ENCODE assay signal across 24 cellular contexts in genomic region chr14:26216797-26217196, GRCh38.
DNase-seq lines count a peak whose midpoint lies in the region; ATAC-seq, FAIRE-seq and TF ChIP-seq lines count a peak whose summit lies in the region.
"Had no signal": no experiment of that assay in that cellular context is flagged by ENCODE, and none has a peak within 500 bp of the region (broad histone marks: within the 10 kb centered on the region; RNA-seq: fewer than 3 reads in every experiment).

No MANE protein-coding gene starts in this region.

- H3K4me1 ChIP-seq in H1 (replicated peaks in 1 of 4; ENCODE audit: control insufficient read depth in 3 of 4, insufficient read depth in 4 of 4, low read length in 3 of 4) = no peaks in the 10 kb centered on the region
- H3K4me1 ChIP-seq: BLaER1 treated with 17β-estradiol and CSF1 and Interleukin-3, amounts not matched to agents 10 nM and 100 nM; Caco-2 had no signal

- H2BK20ac ChIP-seq in H1 (ENCODE audit: low read length) = no peak overlapping the region

- H3K4ac ChIP-seq in H1 (replicated peaks; ENCODE audit: insufficient read length, low read depth, low read length) = no peak overlapping the region

- peaks cover 1 to 3% of the 10 kb centered on the region in 2 donors for H3K9me3 Mint-ChIP-seq in stimulated activated naive B cell treated with anti-CD40 and anti-IgM and Interleukin-4, amounts not matched to agents 10 μg/mL and 1 μg/mL and 100 μg/mL, for 72 hours

- no peak for ATAC-seq in stimulated activated naive B cell treated with anti-CD40 and anti-IgM and Interleukin-4, amounts not matched to agents 10 μg/mL and 1 μg/mL and 100 μg/mL, for 72 hours (replicated peaks)
- ATAC-seq in GM19395 (IDR thresholded peaks at IDR 0.05; ENCODE audit: unreplicated experiment) = no peak
- ATAC-seq: CD8-positive, alpha-beta T cell; GM12878 had no signal

- no peak overlapping the region for H4K91ac ChIP-seq in H1 (replicated peaks; ENCODE audit: insufficient read length, low read length)

- H3K36me3 ChIP-seq in H1 (ENCODE audit: control insufficient read depth in 2 of 4, insufficient read depth in 4 of 4, low read length in 3 of 4) = no peaks in the 10 kb centered on the region
- H3K36me3 ChIP-seq: BLaER1 treated with 17β-estradiol and CSF1 and Interleukin-3, amounts not matched to agents 10 nM and 100 nM had no signal

- TF ChIP-seq RAD21 in H1 (IDR thresholded peaks at IDR 0.05 in 1 of 2, conservative IDR thresholded peaks at IDR 0.05 in 1 of 2; ENCODE audit: low read depth in 2 of 2, low read length in 2 of 2) = no peak

- CTCF ChIA-PET in H1 (lab: Charles Lee; ENCODE audit: partially characterized antibody) = no interaction called here

- H3K79me1 ChIP-seq in H1 (ENCODE audit: low read depth, low read length) = no peaks in the 10 kb centered on the region

- no peak overlapping the region for H3K4me2 ChIP-seq in H1 (ENCODE audit: insufficient read depth in 1 of 2, low read depth in 2 of 2, low read length in 2 of 2)
- H3K4me2 ChIP-seq: BLaER1 treated with 17β-estradiol and CSF1 and Interleukin-3, amounts not matched to agents 10 nM and 100 nM had no signal

- TF ChIP-seq POLR2A in H1 (IDR thresholded peaks at IDR 0.05; ENCODE audit: control extremely low read depth in 1 of 2, low read depth in 2 of 2, low read length in 2 of 2) = no peak

- H2BK15ac ChIP-seq in H1 (ENCODE audit: low read length) = no peak overlapping the region

- H3K4me1 Mint-ChIP-seq in stimulated activated naive B cell treated with anti-CD40 and anti-IgM and Interleukin-4, amounts not matched to agents 10 μg/mL and 1 μg/mL and 100 μg/mL, for 72 hours = no peaks in the 10 kb centered on the region
- H3K4me1 Mint-ChIP-seq: B cell had no signal

- no peak overlapping the region for H3K14ac ChIP-seq in H1 (ENCODE audit: insufficient read length)

- H3K79me2 ChIP-seq in H1 (ENCODE audit: control insufficient read depth in 1 of 2, insufficient read depth in 2 of 2, low read length in 2 of 2) = no peaks in the 10 kb centered on the region

- H3K18ac ChIP-seq in H1 (ENCODE audit: extremely low read depth, low read length) = no peak overlapping the region

- H4K5ac ChIP-seq in H1 (ENCODE audit: insufficient read length, low read depth, low read length) = no peak overlapping the region

- H3K4me3 Mint-ChIP-seq in stimulated activated naive B cell treated with anti-CD40 and anti-IgM and Interleukin-4, amounts not matched to agents 10 μg/mL and 1 μg/mL and 100 μg/mL, for 72 hours = no peak overlapping the region
- H3K4me3 Mint-ChIP-seq: B cell; CD4-positive, alpha-beta T cell; CD8-positive, alpha-beta T cell had no signal

- TF ChIP-seq CTCF in H1 (IDR thresholded peaks at IDR 0.05; ENCODE audit: control extremely low read depth in 1 of 3, insufficient read depth in 1 of 3, low read depth in 1 of 3, low read length in 3 of 3) = no peak

- H3K9me3 ChIP-seq in H1 (ENCODE audit: insufficient read depth in 2 of 2, low read depth in 1 of 2, low read length in 1 of 2) = no peaks in the 10 kb centered on the region
- H3K9me3 ChIP-seq: Caco-2 had no signal

- in situ Hi-C loops in G401 (cut with HindIII; ENCODE audit: low sequenced_read_pairs) = no loop called here

- no peak for TF ChIP-seq EP300 in H1 (IDR thresholded peaks at IDR 0.05; ENCODE audit: borderline replicate concordance in 1 of 2, low read depth in 2 of 2, low read length in 2 of 2)

- H3K9ac ChIP-seq in H1 (replicated peaks in 1 of 4; ENCODE audit: extremely low read depth in 1 of 4, low read depth in 3 of 4, low read length in 3 of 4) = no peak overlapping the region
- H3K9ac ChIP-seq: BLaER1 treated with 17β-estradiol and CSF1 and Interleukin-3, amounts not matched to agents 10 nM and 100 nM had no signal

- H2BK12ac ChIP-seq in H1 (ENCODE audit: low read depth, low read length) = no peak overlapping the region

- H2AFZ ChIP-seq in H1 (ENCODE audit: low read length) = 0 out of 2 replicates have a peak overlapping the region, but pooled peaks have one; percentile 21

- H4K8ac ChIP-seq in H1 (ENCODE audit: extremely low read depth, insufficient read depth, low read length) = no peak overlapping the region

- DNase-seq in G401 (ENCODE audit: low spot score) = peak; percentile 65
- DNase-seq in cerebellar cortex (ENCODE audit: low spot score) = peak; percentile 58
- DNase-seq in H1 (ENCODE audit: low read depth in 1 of 2, low spot score in 2 of 2) = no peak
- DNase-seq in superior temporal gyrus (ENCODE audit: extremely low spot score) = peak; percentile 51
- no peak for DNase-seq in stimulated activated naive B cell treated with anti-CD40 and anti-IgM and Interleukin-4, amounts not matched to agents 10 μg/mL and 1 μg/mL and 100 μg/mL, for 72 hours
- DNase-seq in activated CD4-positive, alpha-beta T cell treated with anti-CD3 and anti-CD28 coated beads, Interleukin-2, amount 50 U/mL, for 4 hours = no peak
- no peak for DNase-seq in stimulated activated CD4-positive, alpha-beta T cell treated with anti-CD3 and anti-CD28 coated beads, Interleukin-1b, Interleukin-23, amount 100 ng/mL, for 48 hours
- DNase-seq: 8988T; ACHN; Caco-2; Calu3; CD4-positive, alpha-beta T cell; CD8-positive, alpha-beta T cell; DMS79 treated with DMSO at 0.1 percent for 48 hours; GDM1 had no signal

- no peaks in the 10 kb centered on the region for H3K23me2 ChIP-seq in H1 (ENCODE audit: low read depth, low read length)

- no peaks in the 10 kb centered on the region for H4K20me1 ChIP-seq in H1 (replicated peaks in 1 of 2; ENCODE audit: control insufficient read depth in 1 of 2, insufficient read depth in 2 of 2, low read length in 2 of 2)

- no peak overlapping the region for H3K4me3 ChIP-seq in H1 (ENCODE audit: extremely low read depth in 1 of 4, insufficient read depth in 2 of 4, low read depth in 3 of 4, low read length in 4 of 4)
- H3K4me3 ChIP-seq: BLaER1 treated with 17β-estradiol and CSF1 and Interleukin-3, amounts not matched to agents 10 nM and 100 nM; GM12878 had no signal

- no peak overlapping the region for H2AK5ac ChIP-seq in H1 (ENCODE audit: low read depth, low read length)

- WGBS in H1 (ENCODE audit: extremely low coverage in 1 of 2, insufficient coverage in 1 of 2, insufficient read length in 1 of 2, insufficient replicate concordance in 2 of 2, low coverage in 1 of 2, low lambda C conversion rate in 2 of 2, missing lambda C conversion rate in 1 of 2), 2 experiments = 93% methylated on average over 5 of the region's 5 CpGs; no CpG with 5 or more reads in 1 of the 2 experiments

- H3K23ac ChIP-seq in H1 (ENCODE audit: insufficient read length) = no peak overlapping the region

- no peaks in the 10 kb centered on the region for H3K27me3 Mint-ChIP-seq in stimulated activated naive B cell treated with anti-CD40 and anti-IgM and Interleukin-4, amounts not matched to agents 10 μg/mL and 1 μg/mL and 100 μg/mL, for 72 hours
- H3K27me3 Mint-ChIP-seq: B cell; CD4-positive, alpha-beta T cell had no signal

- no peak overlapping the region for H3K56ac ChIP-seq in H1 (replicated peaks; ENCODE audit: insufficient read length, low read depth, low read length)

- no peaks in the 10 kb centered on the region for H3K27me3 ChIP-seq in H1 (replicated peaks in 1 of 4; ENCODE audit: control insufficient read depth in 3 of 4, extremely low read depth in 1 of 4, insufficient read depth in 3 of 4, low read length in 3 of 4)

- FAIRE-seq in H1 (lab: Jason Lieb, UNC) = no peak
- FAIRE-seq: A204.1, D721Med, GM12878, GM12892, GM18507 had no signal

- H3K27ac Mint-ChIP-seq in stimulated activated naive B cell treated with anti-CD40 and anti-IgM and Interleukin-4, amounts not matched to agents 10 μg/mL and 1 μg/mL and 100 μg/mL, for 72 hours = no peak overlapping the region
- H3K27ac Mint-ChIP-seq: B cell; CD4-positive, alpha-beta T cell; CD8-positive, alpha-beta T cell had no signal

- no peak overlapping the region for H3K27ac ChIP-seq in H1 (ENCODE audit: low read depth, low read length)
- H3K27ac ChIP-seq: BLaER1 treated with 17β-estradiol and CSF1 and Interleukin-3, amounts not matched to agents 10 nM and 100 nM; C4-2B had no signal

- H2BK5ac ChIP-seq in H1 (ENCODE audit: low read depth, low read length) = no peak overlapping the region

- no peak overlapping the region for H2BK120ac ChIP-seq in H1 (replicated peaks; ENCODE audit: low read depth, low read length)

- POLR2A ChIA-PET in H1 (lab: Charles Lee; ENCODE audit: partially characterized antibody) = interaction anchor here (1.2 kb wide), 1 partner anchor 10 kb away, joined by 4 read pairs; no protein-coding TSS in a partner anchor

- H3K36me3 Mint-ChIP-seq in stimulated activated naive B cell treated with anti-CD40 and anti-IgM and Interleukin-4, amounts not matched to agents 10 μg/mL and 1 μg/mL and 100 μg/mL, for 72 hours = no peaks in the 10 kb centered on the region
- H3K36me3 Mint-ChIP-seq: CD8-positive, alpha-beta T cell had no signal

TF ChIP-seq in H1, 55 proteins besides CTCF, POLR2A, EP300 and RAD21 (continues in another document):
- TF ChIP-seq RFX5 (IDR thresholded peaks at IDR 0.05; ENCODE audit: borderline replicate concordance, low read depth, low read length) (no peak), RXRA (IDR thresholded peaks at IDR 0.05; ENCODE audit: insufficient read depth, low read depth, low read length) (no peak), RBBP5 (IDR thresholded peaks at IDR 0.05; ENCODE audit: borderline replicate concordance, low read depth, low read length) (no peak), TBP (IDR thresholded peaks at IDR 0.05; ENCODE audit: low read depth, low read length) (no peak), MAFK (IDR thresholded peaks at IDR 0.05; ENCODE audit: low read depth, low read length) (no peak), NANOG (IDR thresholded peaks at IDR 0.05; ENCODE audit: insufficient read depth, low read depth, low read length, poor library complexity, severe bottlenecking) (no peak), ATF2 (IDR thresholded peaks at IDR 0.05; ENCODE audit: low read length) (no peak), HDAC6 (IDR thresholded peaks at IDR 0.05; ENCODE audit: low read depth, low read length) (no peak), KDM5A (IDR thresholded peaks at IDR 0.05; ENCODE audit: low read length) (no peak), POU5F1 (IDR thresholded peaks at IDR 0.05; ENCODE audit: low read depth, low read length) (no peak), BCL11A (IDR thresholded peaks at IDR 0.05; ENCODE audit: low read depth in 2 of 2, low read length in 2 of 2) (no peak), CREB1 (IDR thresholded peaks at IDR 0.05) (no peak)

Comparison
In these comparisons a context has a peak if more than half of its experiments do, and no peak if none do; other contexts are left out.
1. DNase-seq: peak in G401 (single experiment), cerebellar cortex (single experiment) and superior temporal gyrus (single experiment); none in H1 (0 of 2), stimulated activated naive B cell treated with anti-CD40 and anti-IgM and Interleukin-4, amounts not matched to agents 10 μg/mL and 1 μg/mL and 100 μg/mL, for 72 hours (single experiment), activated CD4-positive, alpha-beta T cell treated with anti-CD3 and anti-CD28 coated beads, Interleukin-2, amount 50 U/mL, for 4 hours (0 of 2) and stimulated activated CD4-positive, alpha-beta T cell treated with anti-CD3 and anti-CD28 coated beads, Interleukin-1b, Interleukin-23, amount 100 ng/mL, for 48 hours (single experiment).